ENCODE assay signal across 14 cellular contexts in genomic region chr3:133746722-133747086, GRCh38. TPM values are rescaled to one million over a fixed set of nuclear protein-coding genes. Genes with fewer than 3 reads are reported as not detected.
"Had no signal": no experiment of that assay in that cellular context is flagged by ENCODE, and none has a peak within 500 bp of the region (broad histone marks: within the 10 kb centered on the region; RNA-seq: fewer than 3 reads in every experiment).

No MANE protein-coding gene starts in this region.

- H3K4me1 ChIP-seq: prostate gland, sigmoid colon had no signal

- DNase-seq: activated CD4-positive, alpha-beta memory T cell treated with anti-CD3 and anti-CD28 coated beads for 36 hours; activated gamma-delta T cell treated with Interleukin-2 at 50 U/mL for 16 hours; activated naive CD8-positive, alpha-beta T cell treated with anti-CD3 and anti-CD28 coated beads for 36 hours; activated T-cell treated with anti-CD3 and anti-CD28 coated beads, Interleukin-2, amount 50 U/mL, for 48 hours; central memory CD4-positive, alpha-beta T cell; cortex of kidney; effector memory CD4-positive, alpha-beta T cell; kidney glomerular epithelial cell; naive thymus-derived CD8-positive, alpha-beta T cell; sigmoid colon; stimulated activated naive B cell treated with anti-CD40 and anti-IgM and Interleukin-4, amounts not matched to agents 10 μg/mL and 1 μg/mL and 100 μg/mL, for 72 hours had no signal

- H3K36me3 ChIP-seq: prostate gland, sigmoid colon, upper lobe of left lung had no signal

- H3K27ac ChIP-seq: prostate gland, sigmoid colon, upper lobe of left lung had no signal

- ATAC-seq: stimulated activated naive B cell treated with anti-CD40 and anti-IgM and Interleukin-4, amounts not matched to agents 10 μg/mL and 1 μg/mL and 100 μg/mL, for 72 hours had no signal

- H3K9me3 ChIP-seq: prostate gland, sigmoid colon, upper lobe of left lung had no signal

RNA-seq across cellular contexts. Expression of gene TF, which starts 0.5 kb away (rescaled TPM):
- total RNA-seq: mononuclear cell had no signal
